ENCODE assay signal across 8 cellular contexts in genomic region chr10:102114861-102115618, GRCh38. TPM values are rescaled to one million over a fixed set of nuclear protein-coding genes. Genes with fewer than 3 reads are reported as not detected.
DNase-seq lines count a peak whose midpoint lies in the region; ATAC-seq, FAIRE-seq and TF ChIP-seq lines count a peak whose summit lies in the region.

No MANE protein-coding gene starts in this region.

- peaks cover 90% of the 10 kb centered on the region for H3K79me2 ChIP-seq in keratinocyte (ENCODE audit: control insufficient read depth, insufficient read depth, low read length)

- no peak for FAIRE-seq in keratinocyte (lab: Jason Lieb, UNC)

- peaks cover 3% of the 10 kb centered on the region for H4K20me1 ChIP-seq in keratinocyte (ENCODE audit: control insufficient read depth, extremely low read depth, insufficient read depth, low read length)

- no peaks in the 10 kb centered on the region for H3K27me3 ChIP-seq in keratinocyte (ENCODE audit: control insufficient read depth, extremely low read depth, insufficient read depth, low read length)

- peaks cover 63% of the 10 kb centered on the region for H3K4me1 ChIP-seq in keratinocyte (ENCODE audit: control insufficient read depth, extremely low read depth, insufficient read depth, low read length)

- peak overlapping the region; percentile 70 for H2AFZ ChIP-seq in keratinocyte (ENCODE audit: control insufficient read depth, low read length)

- H3K9me1 ChIP-seq in keratinocyte (ENCODE audit: control insufficient read depth, extremely low read depth, insufficient read depth, low read length), result peaks cover 6% of the 10 kb centered on the region

- peak overlapping the region; percentile 83 for H3K4me2 ChIP-seq in keratinocyte (ENCODE audit: control insufficient read depth, extremely low read depth, insufficient read depth, low read depth, low read length)

- TF ChIP-seq CTCF in keratinocyte (optimal IDR thresholded peaks at IDR 0.05 in 1 of 3, IDR thresholded peaks at IDR 0.05 in 1 of 3, conservative IDR thresholded peaks at IDR 0.05 in 1 of 3; ENCODE audit: extremely low read depth in 1 of 3, insufficient read depth in 2 of 3, low read length in 3 of 3), result no peak

- H3K4me3 ChIP-seq in keratinocyte (ENCODE audit: control insufficient read depth in 2 of 3, extremely low read depth in 1 of 3, insufficient read depth in 2 of 3, low read depth in 1 of 3, low read length in 3 of 3), result peak overlapping the region; percentile 47 to 77 (median 63)

- no peaks in the 10 kb centered on the region for H3K9me3 ChIP-seq in keratinocyte (ENCODE audit: control insufficient read depth, low read depth, low read length)

- H3K36me3 ChIP-seq in keratinocyte (ENCODE audit: control insufficient read depth in 2 of 2, extremely low read depth in 1 of 2, insufficient read depth in 2 of 2, low read length in 2 of 2), result peaks cover 12 to 21% of the 10 kb centered on the region in 2 experiments

- DNase-seq in SIG-M5 treated with dmso at 0.1 percent for 504 hours (lab: John Stamatoyannopoulos, UW; ENCODE audit: unreplicated experiment) (peak; percentile 82), SIG-M5 (lab: John Stamatoyannopoulos, UW) (no peak), NCI-H2171 (lab: John Stamatoyannopoulos, UW) (peak; percentile 70), keratinocyte (ENCODE audit: low read depth, low spot score) (no peak)
- peak; percentile 66 to 72 (median 70) for DNase-seq in activated CD4-positive, CD25-positive, alpha-beta regulatory T cell (lab: John Stamatoyannopoulos, UW)
- peak; percentile 70 for DNase-seq in central memory CD4-positive, alpha-beta T cell
- peak; percentile 61 to 84 for DNase-seq in stimulated activated CD4-positive, alpha-beta T cell treated with anti-CD3 and anti-CD28 coated beads, Interleukin-15, amount 100 ng/mL, for 1 hour (ENCODE audit: low read depth in 1 of 2, low spot score in 1 of 2)

- dilution Hi-C loops in keratinocyte (cut with MboI; ENCODE audit: extremely low pct_ligation_motif_present, low sequenced_read_pairs), result no loop called here

- ATAC-seq in HG02943 (IDR thresholded peaks at IDR 0.05; ENCODE audit: low read depth, unreplicated experiment), result peak; percentile 60

- H3K27ac ChIP-seq in keratinocyte (ENCODE audit: control insufficient read depth, insufficient read depth, low read length), result peak overlapping the region; percentile 60

- peak overlapping the region; percentile 93 for H3K9ac ChIP-seq in keratinocyte (ENCODE audit: control insufficient read depth, extremely low read depth, insufficient read depth, low read length)

RNA-seq across cellular contexts. Expression of gene LDB1, which starts 5.1 kb away (rescaled TPM):
- 71.7 to 166 TPM (median 97.3 TPM) in 3 replicates for polyA plus RNA-seq in keratinocyte
- polyA plus RNA-seq in keratinocyte (2011; ENCODE audit: low read depth), result 23.5 TPM
- polyA plus RNA-seq in keratinocyte (2011; cell fraction: cytosol; rRNA removed), result 57.6 and 69.3 TPM in 2 replicates
- polyA plus RNA-seq in keratinocyte (2011; cell fraction: nucleus; rRNA removed), result 344 and 409 TPM in 2 replicates
- polyA plus RNA-seq in keratinocyte (2012; ENCODE audit: low replicate concordance), result 59.9 and 64.4 TPM in 2 replicates
- 179 to 205 TPM (median 190 TPM) in 3 replicates for polyA minus RNA-seq in keratinocyte
- polyA minus RNA-seq in keratinocyte (2011; cell fraction: cytosol; rRNA and poly(A)+ RNA removed), result 107 TPM
- polyA minus RNA-seq in keratinocyte (2011; cell fraction: nucleus; rRNA and poly(A)+ RNA removed), result 104 and 137 TPM in 2 replicates

RNA-seq across cellular contexts. Expression of gene PPRC1, which starts 17.8 kb away (rescaled TPM):
- 12.9 to 31.0 TPM (median 17.9 TPM) in 3 replicates for polyA plus RNA-seq in keratinocyte
- 16.0 TPM for polyA plus RNA-seq in keratinocyte (2011; ENCODE audit: low read depth)
- 14.2 and 17.1 TPM in 2 replicates for polyA plus RNA-seq in keratinocyte (2011; cell fraction: cytosol; rRNA removed)
- 70.5 and 71.2 TPM in 2 replicates for polyA plus RNA-seq in keratinocyte (2011; cell fraction: nucleus; rRNA removed)
- polyA plus RNA-seq in keratinocyte (2012; ENCODE audit: low replicate concordance), result 33.2 and 39.2 TPM in 2 replicates
- polyA minus RNA-seq in keratinocyte, result 28.1 to 117 TPM (median 35.9 TPM) in 3 replicates
- polyA minus RNA-seq in keratinocyte (2011; cell fraction: cytosol; rRNA and poly(A)+ RNA removed), result 27.6 TPM
- 32.9 and 36.4 TPM in 2 replicates for polyA minus RNA-seq in keratinocyte (2011; cell fraction: nucleus; rRNA and poly(A)+ RNA removed)

RNA-seq across cellular contexts. Expression of gene NOLC1, which starts 37.1 kb away (rescaled TPM):
- 76.2 to 195 TPM (median 126 TPM) in 3 replicates for polyA plus RNA-seq in keratinocyte
- polyA plus RNA-seq in keratinocyte (2011; ENCODE audit: low read depth), result 45.3 TPM
- polyA plus RNA-seq in keratinocyte (2011; cell fraction: cytosol; rRNA removed), result 119 and 132 TPM in 2 replicates
- 133 and 187 TPM in 2 replicates for polyA plus RNA-seq in keratinocyte (2011; cell fraction: nucleus; rRNA removed)
- polyA plus RNA-seq in keratinocyte (2012; ENCODE audit: low replicate concordance), result 48.3 and 103 TPM in 2 replicates
- polyA minus RNA-seq in keratinocyte, result 36.8 to 101 TPM (median 48.8 TPM) in 3 replicates
- polyA minus RNA-seq in keratinocyte (2011; cell fraction: cytosol; rRNA and poly(A)+ RNA removed), result 58.7 TPM
- 36.8 and 63.9 TPM in 2 replicates for polyA minus RNA-seq in keratinocyte (2011; cell fraction: nucleus; rRNA and poly(A)+ RNA removed)

RNA-seq across cellular contexts. Expression of gene HPS6, which starts 49.9 kb away (rescaled TPM):
- polyA plus RNA-seq in keratinocyte, result 8.6 to 15.7 TPM (median 13.3 TPM) in 3 replicates
- polyA plus RNA-seq in keratinocyte (2011; ENCODE audit: low read depth), result 3.0 TPM
- 6.1 and 12.0 TPM in 2 replicates for polyA plus RNA-seq in keratinocyte (2011; cell fraction: cytosol; rRNA removed)
- polyA plus RNA-seq in keratinocyte (2011; cell fraction: nucleus; rRNA removed), result 13.3 and 19.3 TPM in 2 replicates
- polyA plus RNA-seq in keratinocyte (2012; ENCODE audit: low replicate concordance), result 10.1 and 21.5 TPM in 2 replicates
- 15.5 to 21.3 TPM (median 21.3 TPM) in 3 replicates for polyA minus RNA-seq in keratinocyte
- 29.0 TPM for polyA minus RNA-seq in keratinocyte (2011; cell fraction: cytosol; rRNA and poly(A)+ RNA removed)
- polyA minus RNA-seq in keratinocyte (2011; cell fraction: nucleus; rRNA and poly(A)+ RNA removed), result 19.7 and 21.6 TPM in 2 replicates

RNA-seq across cellular contexts. Expression of gene ARMH3, which starts 59.1 kb away (rescaled TPM):
- 23.2 to 25.3 TPM (median 25.2 TPM) in 3 replicates for polyA plus RNA-seq in keratinocyte
- polyA plus RNA-seq in keratinocyte (2011; ENCODE audit: low read depth), result 4.9 TPM
- 17.5 and 23.4 TPM in 2 replicates for polyA plus RNA-seq in keratinocyte (2011; cell fraction: cytosol; rRNA removed)
- 27.4 and 30.2 TPM in 2 replicates for polyA plus RNA-seq in keratinocyte (2011; cell fraction: nucleus; rRNA removed)
- polyA plus RNA-seq in keratinocyte (2012; ENCODE audit: low replicate concordance), result 10.2 and 21.6 TPM in 2 replicates
- polyA minus RNA-seq in keratinocyte, result 18.3 to 33.2 TPM (median 22.1 TPM) in 3 replicates
- polyA minus RNA-seq in keratinocyte (2011; cell fraction: cytosol; rRNA and poly(A)+ RNA removed), result 10.9 TPM
- polyA minus RNA-seq in keratinocyte (2011; cell fraction: nucleus; rRNA and poly(A)+ RNA removed), result 19.7 and 37.6 TPM in 2 replicates

Comparison
In these comparisons a context has a peak if more than half of its experiments do, and no peak if none do; other contexts are left out.
1. DNase-seq: peak in SIG-M5 treated with dmso at 0.1 percent for 504 hours (single experiment), NCI-H2171 (single experiment), activated CD4-positive, CD25-positive, alpha-beta regulatory T cell (4 of 4), central memory CD4-positive, alpha-beta T cell (single experiment) and stimulated activated CD4-positive, alpha-beta T cell treated with anti-CD3 and anti-CD28 coated beads, Interleukin-15, amount 100 ng/mL, for 1 hour (2 of 2); none in SIG-M5 (single experiment) and keratinocyte (single experiment).